1 cellular context compared by ENCODE assay signal in genomic region chr20:58828804-58829203, GRCh38. TPM values are rescaled to one million over a fixed set of nuclear protein-coding genes. Genes with fewer than 3 reads are reported as not detected.
"Had no signal": no experiment of that assay in that cellular context is flagged by ENCODE, and none has a peak within 500 bp of the region (broad histone marks: within the 10 kb centered on the region; RNA-seq: fewer than 3 reads in every experiment).

No MANE protein-coding gene starts in this region.

RNA-seq across cellular contexts. Expression of gene GNAS-AS1, which starts 21.9 kb away (rescaled TPM):
- polyA plus RNA-seq: IgD-negative memory B cell had no signal
